ENCODE assay signal across 13 cellular contexts in genomic region chr3:155018621-155019330, GRCh38.
DNase-seq lines count a peak whose midpoint lies in the region; ATAC-seq and TF ChIP-seq lines count a peak whose summit lies in the region.
"Had no signal": no experiment of that assay in that cellular context is flagged by ENCODE, and none has a peak within 500 bp of the region (broad histone marks: within the 10 kb centered on the region; RNA-seq: fewer than 3 reads in every experiment).

No MANE protein-coding gene starts in this region.

- no peak overlapping the region for H3K4me3 Mint-ChIP-seq in osteocyte (ENCODE audit: unreplicated experiment)
- H3K4me3 Mint-ChIP-seq: activated CD8-positive, alpha-beta memory T cell treated with anti-CD3 and anti-CD28 coated beads, Interleukin-2, amount 10 ng/mL, durations not matched to agents 7 days and 5 days; activated naive CD8-positive, alpha-beta T cell had no signal

- peaks cover 7% of the 10 kb centered on the region for H3K4me1 Mint-ChIP-seq in osteocyte (ENCODE audit: unreplicated experiment)
- H3K4me1 Mint-ChIP-seq: activated CD8-positive, alpha-beta memory T cell treated with anti-CD3 and anti-CD28 coated beads, Interleukin-2, amount 10 ng/mL, durations not matched to agents 7 days and 5 days had no signal

- no peak overlapping the region for H3K27ac Mint-ChIP-seq in osteocyte (ENCODE audit: unreplicated experiment)
- H3K27ac Mint-ChIP-seq: activated CD8-positive, alpha-beta memory T cell treated with anti-CD3 and anti-CD28 coated beads, Interleukin-2, amount 10 ng/mL, durations not matched to agents 7 days and 5 days; activated naive CD8-positive, alpha-beta T cell had no signal

- no peak for TF ChIP-seq CTCF in osteocyte (IDR thresholded peaks at IDR 0.05)

- DNase-seq in DMS53 treated with DMSO at 0.1 percent for 48 hours (lab: John Stamatoyannopoulos, UW; ENCODE audit: unreplicated experiment) (peak; percentile 21), NCI-H226 (peak; percentile 71), amniotic epithelial cell (ENCODE audit: low read depth) (peak; percentile 61), left kidney (ENCODE audit: low read depth, low spot score) (peak; percentile 30), T-helper 2 cell (no peak), osteocyte (ENCODE audit: extremely low spot score, unreplicated experiment) (no peak), nucleus accumbens (lab: John Stamatoyannopoulos, UW) (no peak)
- DNase-seq: activated CD8-positive, alpha-beta memory T cell treated with anti-CD3 and anti-CD28 coated beads, Interleukin-2, amount 10 ng/mL, durations not matched to agents 7 days and 5 days; DMS153; NCI-H345; Right ventricle myocardium superior had no signal

- no peak for ATAC-seq in GM18868 (IDR thresholded peaks at IDR 0.05; ENCODE audit: unreplicated experiment)
- ATAC-seq: activated CD8-positive, alpha-beta memory T cell treated with anti-CD3 and anti-CD28 coated beads, Interleukin-2, amount 10 ng/mL, durations not matched to agents 7 days and 5 days had no signal

- no peaks in the 10 kb centered on the region for H3K9me3 Mint-ChIP-seq in osteocyte (ENCODE audit: unreplicated experiment)

- no peaks in the 10 kb centered on the region for H3K27me3 Mint-ChIP-seq in osteocyte (ENCODE audit: unreplicated experiment)
- H3K27me3 Mint-ChIP-seq: activated CD8-positive, alpha-beta memory T cell treated with anti-CD3 and anti-CD28 coated beads, Interleukin-2, amount 10 ng/mL, durations not matched to agents 7 days and 5 days; activated naive CD8-positive, alpha-beta T cell had no signal

- H3K36me3 Mint-ChIP-seq in osteocyte (ENCODE audit: unreplicated experiment), result no peaks in the 10 kb centered on the region
- H3K36me3 Mint-ChIP-seq: activated CD8-positive, alpha-beta memory T cell treated with anti-CD3 and anti-CD28 coated beads, Interleukin-2, amount 10 ng/mL, durations not matched to agents 7 days and 5 days; activated naive CD8-positive, alpha-beta T cell had no signal

Comparison
In these comparisons a context has a peak if more than half of its experiments do, and no peak if none do; other contexts are left out.
1. DNase-seq: peak in DMS53 treated with DMSO at 0.1 percent for 48 hours (single experiment), NCI-H226 (single experiment), amniotic epithelial cell (single experiment) and left kidney (single experiment); none in T-helper 2 cell (0 of 5), osteocyte (single experiment) and nucleus accumbens (0 of 56).